In the genomic region with DNA sequence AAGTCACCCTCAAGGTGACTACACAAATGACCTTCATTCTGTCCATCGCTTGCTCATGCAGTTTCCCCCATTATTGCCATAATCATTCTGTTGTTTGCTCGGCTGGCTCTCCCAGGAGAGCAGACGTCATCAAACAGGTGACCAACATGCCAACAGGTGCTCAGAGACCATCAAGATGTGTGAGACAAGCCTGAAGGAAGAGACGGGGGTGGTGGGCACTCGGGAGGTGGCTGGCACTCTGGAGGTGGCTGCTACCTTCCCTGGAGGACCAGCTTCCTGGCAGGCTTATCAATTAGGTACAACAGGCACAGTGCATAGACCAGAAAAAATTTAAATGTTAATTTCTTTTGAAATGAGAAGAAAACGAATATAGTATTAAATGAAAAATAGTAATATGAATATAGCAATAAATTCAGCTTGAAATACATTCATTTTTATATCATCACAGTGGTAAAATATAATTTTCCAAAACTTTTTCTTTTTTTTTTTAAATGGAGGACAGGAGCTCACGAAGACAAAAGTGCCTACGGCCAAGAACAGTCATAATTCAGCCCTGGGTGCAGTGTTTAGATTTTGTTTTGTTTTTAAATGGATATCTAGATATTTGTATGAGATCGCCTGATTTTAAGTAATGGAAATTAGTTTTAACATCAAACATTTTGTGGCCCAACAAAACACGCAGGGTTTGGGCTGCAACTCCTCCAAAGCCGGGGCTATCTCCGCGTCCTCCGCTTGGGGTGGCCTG, we compare ENCODE assay signal across 1 cellular context.
A peak's percentile ranks its signal among the peaks of the same experiment; 100 is the strongest.
TF ChIP-seq lines count a peak whose summit lies in the region.

No MANE protein-coding gene starts in this region.

TF ChIP-seq in SK-N-SH, 30 proteins besides CTCF, POLR2A, EP300 and RAD21:
- 0 out of 2 replicates have a peak, but pooled peaks have one; percentile 62 for TF ChIP-seq TAF1 (IDR thresholded peaks at IDR 0.05; ENCODE audit: borderline replicate concordance, low read depth, low read length)
- TF ChIP-seq, protein P1, sequence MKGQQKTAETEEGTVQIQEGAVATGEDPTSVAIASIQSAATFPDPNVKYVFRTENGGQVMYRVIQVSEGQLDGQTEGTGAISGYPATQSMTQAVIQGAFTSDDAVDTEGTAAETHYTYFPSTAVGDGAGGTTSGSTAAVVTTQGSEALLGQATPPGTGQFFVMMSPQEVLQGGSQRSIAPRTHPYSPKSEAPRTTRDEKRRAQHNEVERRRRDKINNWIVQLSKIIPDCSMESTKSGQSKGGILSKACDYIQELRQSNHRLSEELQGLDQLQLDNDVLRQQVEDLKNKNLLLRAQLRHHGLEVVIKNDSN (IDR thresholded peaks at IDR 0.05; ENCODE audit: borderline replicate concordance, low read depth), result 0 out of 2 replicates have a peak, but pooled peaks have one; percentile 10
- no peak for TF ChIP-seq EZH2phosphoT487 (IDR thresholded peaks at IDR 0.05; ENCODE audit: borderline replicate concordance, low read depth)
- no peak for TF ChIP-seq RFX5 (IDR thresholded peaks at IDR 0.05; ENCODE audit: low read length)
